Comparison of ENCODE assay signal across 27 cellular contexts in genomic region chr6:155534678-155535077, GRCh38.
"Had no signal": no experiment of that assay in that cellular context is flagged by ENCODE, and none has a peak within 500 bp of the region (broad histone marks: within the 10 kb centered on the region; RNA-seq: fewer than 3 reads in every experiment).

No MANE protein-coding gene starts in this region.

- H3K9me3 ChIP-seq: suprapubic skin, testis, thoracic aorta, thyroid gland, upper lobe of right lung, uterus, vagina had no signal

- ATAC-seq: stimulated activated effector memory CD8-positive, alpha-beta T cell treated with anti-CD3 and anti-CD28 coated beads, Interleukin-12 subunit alpha, Interleukin-12 subunit beta, amount 100 ng/mL, for 72 hours; stimulated activated memory B cell treated with anti-CD40 and anti-IgM and Interleukin-4, amounts not matched to agents 10 μg/mL and 1 μg/mL and 100 μg/mL, for 72 hours; stimulated activated naive B cell treated with anti-CD40 and anti-IgM and Interleukin-4, amounts not matched to agents 10 μg/mL and 1 μg/mL and 100 μg/mL, for 72 hours; stimulated activated naive CD8-positive, alpha-beta T cell treated with anti-CD3 and anti-CD28 coated beads, Interleukin-15, amount 100 ng/mL, for 72 hours; stimulated activated naive CD8-positive, alpha-beta T cell treated with anti-CD3 and anti-CD28 coated beads, Interleukin-15, Interleukin-2, amounts not matched to agents 100 U/mL and 50 U/mL, for 24 hours; upper lobe of right lung had no signal

- H3K36me3 ChIP-seq: stomach, suprapubic skin, thoracic aorta, thyroid gland, tibial artery, tibial nerve, transverse colon, upper lobe of left lung, upper lobe of right lung, uterus, vagina had no signal

- H3K27ac ChIP-seq: stomach, suprapubic skin, testis, thoracic aorta, thyroid gland, tibial artery, tibial nerve, transverse colon, upper lobe of left lung, upper lobe of right lung, uterus, vagina had no signal

- H3K4me3 ChIP-seq: stomach, suprapubic skin, testis, thoracic aorta, thyroid gland, tibial artery, tibial nerve, transverse colon, upper lobe of left lung, upper lobe of right lung, uterus, vagina had no signal

- FAIRE-seq: urothelium cell line had no signal

- H3K27me3 ChIP-seq: stomach, suprapubic skin, testis, thyroid gland, tibial artery, tibial nerve, transverse colon, upper lobe of left lung, upper lobe of right lung, uterus, vagina had no signal

- H3K4me1 ChIP-seq: testis, thyroid gland, transverse colon, upper lobe of right lung, uterus, vagina had no signal

- DNase-seq: stimulated activated CD4-positive, alpha-beta T cell treated with anti-CD3 and anti-CD28 coated beads, Interleukin-2, amount 100 ng/mL, for 48 hours; stimulated activated CD4-positive, alpha-beta T cell treated with anti-CD3 and anti-CD28 coated beads, Interleukin-4, amount 100 ng/mL, for 1 hour; stimulated activated CD4-positive, alpha-beta T cell treated with anti-CD3 and anti-CD28 coated beads, Interleukin-4, amount 100 ng/mL, for 24 hours; stimulated activated CD4-positive, alpha-beta T cell treated with anti-CD3 and anti-CD28 coated beads, Interleukin-4, amount 100 ng/mL, for 4 hours; stimulated activated CD8-positive, alpha-beta memory T cell treated with anti-CD3 and anti-CD28 coated beads, Interleukin-4, amount 100 ng/mL, for 48 hours; stimulated activated naive B cell treated with anti-CD40 and anti-IgM and Interleukin-4, amounts not matched to agents 10 μg/mL and 1 μg/mL and 100 μg/mL, for 72 hours; stimulated activated naive CD4-positive, alpha-beta T cell; stimulated activated naive CD4-positive, alpha-beta T cell treated with Interleukin-2 at 50 U/mL for 16 hours; stimulated activated naive CD8-positive, alpha-beta T cell treated with anti-CD3 and anti-CD28 coated beads, Interleukin-15, amount 100 ng/mL, for 72 hours; stimulated activated naive CD8-positive, alpha-beta T cell treated with anti-CD3 and anti-CD28 coated beads, Interleukin-15, Interleukin-2, amounts not matched to agents 100 U/mL and 50 U/mL, for 24 hours; stomach; substantia nigra; testis; thyroid gland; tibial artery; transverse colon; trophoblast cell; upper lobe of left lung; upper lobe of right lung; uterus had no signal
